In the genomic region with DNA sequence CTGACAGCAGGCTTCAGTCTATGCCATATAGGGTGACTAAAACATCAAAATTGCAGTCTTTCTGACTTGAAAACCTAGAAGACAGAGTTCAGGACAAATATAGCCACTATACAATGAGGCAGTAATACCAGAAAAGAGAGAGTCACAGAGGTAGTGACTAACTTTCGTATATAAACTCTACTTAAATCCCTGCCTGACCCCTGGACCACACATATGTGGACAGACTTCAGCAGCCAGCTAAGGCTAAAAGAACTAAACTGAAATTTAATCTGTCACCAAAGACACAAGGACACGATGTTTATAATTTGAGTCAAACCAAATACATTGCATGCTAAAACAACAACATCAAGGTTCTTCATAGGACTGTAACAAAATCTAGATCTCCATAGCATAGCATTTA, we compare ENCODE assay signal across 3 cellular contexts.
TF ChIP-seq lines count a peak whose summit lies in the region.

No MANE protein-coding gene starts in this region.

TF ChIP-seq in IMR-90, 13 proteins besides CTCF, POLR2A, EP300 and RAD21:
- TF ChIP-seq, protein P1, sequence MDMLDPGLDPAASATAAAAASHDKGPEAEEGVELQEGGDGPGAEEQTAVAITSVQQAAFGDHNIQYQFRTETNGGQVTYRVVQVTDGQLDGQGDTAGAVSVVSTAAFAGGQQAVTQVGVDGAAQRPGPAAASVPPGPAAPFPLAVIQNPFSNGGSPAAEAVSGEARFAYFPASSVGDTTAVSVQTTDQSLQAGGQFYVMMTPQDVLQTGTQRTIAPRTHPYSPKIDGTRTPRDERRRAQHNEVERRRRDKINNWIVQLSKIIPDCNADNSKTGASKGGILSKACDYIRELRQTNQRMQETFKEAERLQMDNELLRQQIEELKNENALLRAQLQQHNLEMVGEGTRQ (IDR thresholded peaks at IDR 0.05; ENCODE audit: low read depth, low read length) = no peak
- TF ChIP-seq MAFK (IDR thresholded peaks at IDR 0.05; ENCODE audit: low read depth, low read length) = no peak
- no peak for TF ChIP-seq SMC3 (IDR thresholded peaks at IDR 0.05; ENCODE audit: low read depth, low read length)
- TF ChIP-seq RFX5 (IDR thresholded peaks at IDR 0.05; ENCODE audit: low read depth, low read length) = no peak
- TF ChIP-seq NFE2L2 (IDR thresholded peaks at IDR 0.05; ENCODE audit: low read depth, low read length) = no peak
- TF ChIP-seq MXI1 (IDR thresholded peaks at IDR 0.05; ENCODE audit: borderline replicate concordance, low read depth, low read length) = no peak
- TF ChIP-seq FOS (IDR thresholded peaks at IDR 0.05; ENCODE audit: low read depth, low read length) = no peak

TF ChIP-seq in K562, 482 proteins besides CTCF, POLR2A, EP300 and RAD21:
- TF ChIP-seq ZNF263 (CRISPR knock-in tag; IDR thresholded peaks at IDR 0.05; ENCODE audit: borderline replicate concordance) = no peak
- no peak for TF ChIP-seq HNRNPUL1 (IDR thresholded peaks at IDR 0.05; ENCODE audit: low read length)
- TF ChIP-seq NUFIP1 (IDR thresholded peaks at IDR 0.05; ENCODE audit: partially characterized antibody) = no peak
- TF ChIP-seq, protein P2, sequence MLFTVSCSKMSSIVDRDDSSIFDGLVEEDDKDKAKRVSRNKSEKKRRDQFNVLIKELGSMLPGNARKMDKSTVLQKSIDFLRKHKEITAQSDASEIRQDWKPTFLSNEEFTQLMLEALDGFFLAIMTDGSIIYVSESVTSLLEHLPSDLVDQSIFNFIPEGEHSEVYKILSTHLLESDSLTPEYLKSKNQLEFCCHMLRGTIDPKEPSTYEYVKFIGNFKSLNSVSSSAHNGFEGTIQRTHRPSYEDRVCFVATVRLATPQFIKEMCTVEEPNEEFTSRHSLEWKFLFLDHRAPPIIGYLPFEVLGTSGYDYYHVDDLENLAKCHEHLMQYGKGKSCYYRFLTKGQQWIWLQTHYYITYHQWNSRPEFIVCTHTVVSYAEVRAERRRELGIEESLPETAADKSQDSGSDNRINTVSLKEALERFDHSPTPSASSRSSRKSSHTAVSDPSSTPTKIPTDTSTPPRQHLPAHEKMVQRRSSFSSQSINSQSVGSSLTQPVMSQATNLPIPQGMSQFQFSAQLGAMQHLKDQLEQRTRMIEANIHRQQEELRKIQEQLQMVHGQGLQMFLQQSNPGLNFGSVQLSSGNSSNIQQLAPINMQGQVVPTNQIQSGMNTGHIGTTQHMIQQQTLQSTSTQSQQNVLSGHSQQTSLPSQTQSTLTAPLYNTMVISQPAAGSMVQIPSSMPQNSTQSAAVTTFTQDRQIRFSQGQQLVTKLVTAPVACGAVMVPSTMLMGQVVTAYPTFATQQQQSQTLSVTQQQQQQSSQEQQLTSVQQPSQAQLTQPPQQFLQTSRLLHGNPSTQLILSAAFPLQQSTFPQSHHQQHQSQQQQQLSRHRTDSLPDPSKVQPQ (CRISPR knock-in tag; IDR thresholded peaks at IDR 0.05; ENCODE audit: borderline replicate concordance) = no peak
- TF ChIP-seq ARID2 (IDR thresholded peaks at IDR 0.05) = no peak
- no peak for TF ChIP-seq ATF1 (CRISPR knock-in tag; IDR thresholded peaks at IDR 0.05)
- no peak for TF ChIP-seq ATF1 (tag; IDR thresholded peaks at IDR 0.05)
- no peak for TF ChIP-seq RFX1 (IDR thresholded peaks at IDR 0.05)
- TF ChIP-seq, protein P3, sequence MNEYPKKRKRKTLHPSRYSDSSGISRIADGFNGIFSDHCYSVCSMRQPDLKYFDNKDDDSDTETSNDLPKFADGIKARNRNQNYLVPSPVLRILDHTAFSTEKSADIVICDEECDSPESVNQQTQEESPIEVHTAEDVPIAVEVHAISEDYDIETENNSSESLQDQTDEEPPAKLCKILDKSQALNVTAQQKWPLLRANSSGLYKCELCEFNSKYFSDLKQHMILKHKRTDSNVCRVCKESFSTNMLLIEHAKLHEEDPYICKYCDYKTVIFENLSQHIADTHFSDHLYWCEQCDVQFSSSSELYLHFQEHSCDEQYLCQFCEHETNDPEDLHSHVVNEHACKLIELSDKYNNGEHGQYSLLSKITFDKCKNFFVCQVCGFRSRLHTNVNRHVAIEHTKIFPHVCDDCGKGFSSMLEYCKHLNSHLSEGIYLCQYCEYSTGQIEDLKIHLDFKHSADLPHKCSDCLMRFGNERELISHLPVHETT (CRISPR knock-in tag; conservative IDR thresholded peaks at IDR 0.05 in 1 of 2, IDR thresholded peaks at IDR 0.05 in 1 of 2) = no peak
- TF ChIP-seq ATF7 (IDR thresholded peaks at IDR 0.05) = no peak
- TF ChIP-seq KLF1 (tag; IDR thresholded peaks at IDR 0.05) = no peak
- TF ChIP-seq CCAR2 (IDR thresholded peaks at IDR 0.05; ENCODE audit: low read depth, low read length) = no peak
- no peak for TF ChIP-seq ZNF197 (CRISPR knock-in tag; IDR thresholded peaks at IDR 0.05; ENCODE audit: low read depth)
- no peak for TF ChIP-seq ZNF445 (CRISPR knock-in tag; IDR thresholded peaks at IDR 0.05; ENCODE audit: low read depth)
TF ChIP-seq in K562: peak in this region for 0.

TF ChIP-seq in GM23338, 12 proteins besides CTCF, POLR2A, EP300 and RAD21:
- TF ChIP-seq ZNF331 (CRISPR knock-in tag; IDR thresholded peaks at IDR 0.05; ENCODE audit: low read depth) = no peak
- TF ChIP-seq, protein P4, sequence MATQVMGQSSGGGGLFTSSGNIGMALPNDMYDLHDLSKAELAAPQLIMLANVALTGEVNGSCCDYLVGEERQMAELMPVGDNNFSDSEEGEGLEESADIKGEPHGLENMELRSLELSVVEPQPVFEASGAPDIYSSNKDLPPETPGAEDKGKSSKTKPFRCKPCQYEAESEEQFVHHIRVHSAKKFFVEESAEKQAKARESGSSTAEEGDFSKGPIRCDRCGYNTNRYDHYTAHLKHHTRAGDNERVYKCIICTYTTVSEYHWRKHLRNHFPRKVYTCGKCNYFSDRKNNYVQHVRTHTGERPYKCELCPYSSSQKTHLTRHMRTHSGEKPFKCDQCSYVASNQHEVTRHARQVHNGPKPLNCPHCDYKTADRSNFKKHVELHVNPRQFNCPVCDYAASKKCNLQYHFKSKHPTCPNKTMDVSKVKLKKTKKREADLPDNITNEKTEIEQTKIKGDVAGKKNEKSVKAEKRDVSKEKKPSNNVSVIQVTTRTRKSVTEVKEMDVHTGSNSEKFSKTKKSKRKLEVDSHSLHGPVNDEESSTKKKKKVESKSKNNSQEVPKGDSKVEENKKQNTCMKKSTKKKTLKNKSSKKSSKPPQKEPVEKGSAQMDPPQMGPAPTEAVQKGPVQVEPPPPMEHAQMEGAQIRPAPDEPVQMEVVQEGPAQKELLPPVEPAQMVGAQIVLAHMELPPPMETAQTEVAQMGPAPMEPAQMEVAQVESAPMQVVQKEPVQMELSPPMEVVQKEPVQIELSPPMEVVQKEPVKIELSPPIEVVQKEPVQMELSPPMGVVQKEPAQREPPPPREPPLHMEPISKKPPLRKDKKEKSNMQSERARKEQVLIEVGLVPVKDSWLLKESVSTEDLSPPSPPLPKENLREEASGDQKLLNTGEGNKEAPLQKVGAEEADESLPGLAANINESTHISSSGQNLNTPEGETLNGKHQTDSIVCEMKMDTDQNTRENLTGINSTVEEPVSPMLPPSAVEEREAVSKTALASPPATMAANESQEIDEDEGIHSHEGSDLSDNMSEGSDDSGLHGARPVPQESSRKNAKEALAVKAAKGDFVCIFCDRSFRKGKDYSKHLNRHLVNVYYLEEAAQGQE (IDR thresholded peaks at IDR 0.05; ENCODE audit: unreplicated experiment) = no peak
- no peak for TF ChIP-seq CREB1 (CRISPR knock-in tag; IDR thresholded peaks at IDR 0.05; ENCODE audit: low read depth)
- TF ChIP-seq EZH2phosphoT487 (IDR thresholded peaks at IDR 0.05; ENCODE audit: unreplicated experiment) = no peak
- TF ChIP-seq POLR2AphosphoS5 (IDR thresholded peaks at IDR 0.05; ENCODE audit: low read depth) = no peak
- TF ChIP-seq, protein P5, sequence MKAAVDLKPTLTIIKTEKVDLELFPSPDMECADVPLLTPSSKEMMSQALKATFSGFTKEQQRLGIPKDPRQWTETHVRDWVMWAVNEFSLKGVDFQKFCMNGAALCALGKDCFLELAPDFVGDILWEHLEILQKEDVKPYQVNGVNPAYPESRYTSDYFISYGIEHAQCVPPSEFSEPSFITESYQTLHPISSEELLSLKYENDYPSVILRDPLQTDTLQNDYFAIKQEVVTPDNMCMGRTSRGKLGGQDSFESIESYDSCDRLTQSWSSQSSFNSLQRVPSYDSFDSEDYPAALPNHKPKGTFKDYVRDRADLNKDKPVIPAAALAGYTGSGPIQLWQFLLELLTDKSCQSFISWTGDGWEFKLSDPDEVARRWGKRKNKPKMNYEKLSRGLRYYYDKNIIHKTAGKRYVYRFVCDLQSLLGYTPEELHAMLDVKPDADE (IDR thresholded peaks at IDR 0.05) = no peak
- TF ChIP-seq ZNF114 (CRISPR knock-in tag; IDR thresholded peaks at IDR 0.05) = no peak
- TF ChIP-seq, protein P6, sequence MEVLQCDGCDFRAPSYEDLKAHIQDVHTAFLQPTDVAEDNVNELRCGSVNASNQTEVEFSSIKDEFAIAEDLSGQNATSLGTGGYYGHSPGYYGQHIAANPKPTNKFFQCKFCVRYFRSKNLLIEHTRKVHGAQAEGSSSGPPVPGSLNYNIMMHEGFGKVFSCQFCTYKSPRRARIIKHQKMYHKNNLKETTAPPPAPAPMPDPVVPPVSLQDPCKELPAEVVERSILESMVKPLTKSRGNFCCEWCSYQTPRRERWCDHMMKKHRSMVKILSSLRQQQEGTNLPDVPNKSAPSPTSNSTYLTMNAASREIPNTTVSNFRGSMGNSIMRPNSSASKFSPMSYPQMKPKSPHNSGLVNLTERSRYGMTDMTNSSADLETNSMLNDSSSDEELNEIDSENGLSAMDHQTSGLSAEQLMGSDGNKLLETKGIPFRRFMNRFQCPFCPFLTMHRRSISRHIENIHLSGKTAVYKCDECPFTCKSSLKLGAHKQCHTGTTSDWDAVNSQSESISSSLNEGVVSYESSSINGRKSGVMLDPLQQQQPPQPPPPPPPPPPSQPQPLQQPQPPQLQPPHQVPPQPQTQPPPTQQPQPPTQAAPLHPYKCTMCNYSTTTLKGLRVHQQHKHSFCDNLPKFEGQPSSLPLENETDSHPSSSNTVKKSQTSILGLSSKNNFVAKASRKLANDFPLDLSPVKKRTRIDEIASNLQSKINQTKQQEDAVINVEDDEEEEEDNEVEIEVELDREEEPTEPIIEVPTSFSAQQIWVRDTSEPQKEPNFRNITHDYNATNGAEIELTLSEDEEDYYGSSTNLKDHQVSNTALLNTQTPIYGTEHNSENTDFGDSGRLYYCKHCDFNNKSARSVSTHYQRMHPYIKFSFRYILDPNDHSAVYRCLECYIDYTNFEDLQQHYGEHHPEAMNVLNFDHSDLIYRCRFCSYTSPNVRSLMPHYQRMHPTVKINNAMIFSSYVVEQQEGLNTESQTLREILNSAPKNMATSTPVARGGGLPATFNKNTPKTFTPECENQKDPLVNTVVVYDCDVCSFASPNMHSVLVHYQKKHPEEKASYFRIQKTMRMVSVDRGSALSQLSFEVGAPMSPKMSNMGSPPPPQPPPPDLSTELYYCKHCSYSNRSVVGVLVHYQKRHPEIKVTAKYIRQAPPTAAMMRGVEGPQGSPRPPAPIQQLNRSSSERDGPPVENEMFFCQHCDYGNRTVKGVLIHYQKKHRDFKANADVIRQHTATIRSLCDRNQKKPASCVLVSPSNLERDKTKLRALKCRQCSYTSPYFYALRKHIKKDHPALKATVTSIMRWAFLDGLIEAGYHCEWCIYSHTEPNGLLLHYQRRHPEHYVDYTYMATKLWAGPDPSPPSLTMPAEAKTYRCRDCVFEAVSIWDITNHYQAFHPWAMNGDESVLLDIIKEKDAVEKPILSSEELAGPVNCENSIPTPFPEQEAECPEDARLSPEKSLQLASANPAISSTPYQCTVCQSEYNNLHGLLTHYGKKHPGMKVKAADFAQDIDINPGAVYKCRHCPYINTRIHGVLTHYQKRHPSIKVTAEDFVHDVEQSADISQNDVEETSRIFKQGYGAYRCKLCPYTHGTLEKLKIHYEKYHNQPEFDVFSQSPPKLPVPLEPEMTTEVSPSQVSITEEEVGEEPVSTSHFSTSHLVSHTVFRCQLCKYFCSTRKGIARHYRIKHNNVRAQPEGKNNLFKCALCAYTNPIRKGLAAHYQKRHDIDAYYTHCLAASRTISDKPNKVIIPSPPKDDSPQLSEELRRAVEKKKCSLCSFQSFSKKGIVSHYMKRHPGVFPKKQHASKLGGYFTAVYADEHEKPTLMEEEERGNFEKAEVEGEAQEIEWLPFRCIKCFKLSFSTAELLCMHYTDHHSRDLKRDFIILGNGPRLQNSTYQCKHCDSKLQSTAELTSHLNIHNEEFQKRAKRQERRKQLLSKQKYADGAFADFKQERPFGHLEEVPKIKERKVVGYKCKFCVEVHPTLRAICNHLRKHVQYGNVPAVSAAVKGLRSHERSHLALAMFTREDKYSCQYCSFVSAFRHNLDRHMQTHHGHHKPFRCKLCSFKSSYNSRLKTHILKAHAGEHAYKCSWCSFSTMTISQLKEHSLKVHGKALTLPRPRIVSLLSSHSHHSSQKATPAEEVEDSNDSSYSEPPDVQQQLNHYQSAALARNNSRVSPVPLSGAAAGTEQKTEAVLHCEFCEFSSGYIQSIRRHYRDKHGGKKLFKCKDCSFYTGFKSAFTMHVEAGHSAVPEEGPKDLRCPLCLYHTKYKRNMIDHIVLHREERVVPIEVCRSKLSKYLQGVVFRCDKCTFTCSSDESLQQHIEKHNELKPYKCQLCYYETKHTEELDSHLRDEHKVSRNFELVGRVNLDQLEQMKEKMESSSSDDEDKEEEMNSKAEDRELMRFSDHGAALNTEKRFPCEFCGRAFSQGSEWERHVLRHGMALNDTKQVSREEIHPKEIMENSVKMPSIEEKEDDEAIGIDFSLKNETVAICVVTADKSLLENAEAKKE (CRISPR knock-in tag; IDR thresholded peaks at IDR 0.05) = no peak
- no peak for TF ChIP-seq JUNB (IDR thresholded peaks at IDR 0.05; ENCODE audit: unreplicated experiment)
- no peak for TF ChIP-seq STAT1 (IDR thresholded peaks at IDR 0.05; ENCODE audit: unreplicated experiment)
- TF ChIP-seq NANOG (IDR thresholded peaks at IDR 0.05; ENCODE audit: borderline replicate concordance) = no peak
- no peak for TF ChIP-seq EZH2 (IDR thresholded peaks at IDR 0.05; ENCODE audit: low read depth, unreplicated experiment)
